ENCODE assay signal across 1 cellular context in the genomic region with DNA sequence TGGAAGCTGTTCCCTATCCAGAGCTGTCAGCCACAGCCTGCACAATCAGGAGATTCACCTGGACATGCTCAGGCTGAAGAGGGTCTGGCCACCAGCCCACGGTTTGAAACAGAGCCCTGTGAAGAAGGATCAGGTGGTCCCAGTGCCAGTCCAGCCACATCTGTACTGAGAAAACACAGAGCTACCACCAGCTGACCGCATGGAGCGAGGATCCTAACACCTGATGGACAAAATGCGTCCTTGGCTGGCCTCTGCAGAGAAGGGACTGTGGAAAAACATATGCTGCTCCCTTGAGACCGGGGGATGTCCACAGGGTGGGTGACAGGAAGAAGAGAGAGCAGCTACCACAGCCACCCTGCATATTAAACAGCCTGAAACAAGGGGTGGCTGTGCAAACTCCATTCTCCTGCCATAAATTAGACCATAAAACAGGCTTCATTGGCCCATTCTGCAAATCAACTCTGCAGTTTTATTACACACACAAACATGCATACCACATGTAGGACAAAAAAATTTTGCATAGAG.
A peak's percentile ranks its signal among the peaks of the same experiment; 100 is the strongest.
TF ChIP-seq lines count a peak whose summit lies in the region.

No MANE protein-coding gene starts in this region.

TF ChIP-seq in GM12878, 131 proteins besides CTCF, POLR2A, EP300 and RAD21 (continued from another document):
- TF ChIP-seq ZNF592 (IDR thresholded peaks at IDR 0.05) (0 out of 2 replicates have a peak, but pooled peaks have one; percentile 8), NKRF (conservative IDR thresholded peaks at IDR 0.05) (no peak), DPF2 (IDR thresholded peaks at IDR 0.05) (peak; percentile 36; the same call in 1 of the 2 replicates), SMC3 (IDR thresholded peaks at IDR 0.05; ENCODE audit: borderline replicate concordance, low read length) (no peak), CREM (IDR thresholded peaks at IDR 0.05; ENCODE audit: low read depth) (0 out of 2 replicates have a peak, but pooled peaks have one; percentile 23), NFIC (IDR thresholded peaks at IDR 0.05; ENCODE audit: low read depth, low read length) (0 out of 2 replicates have a peak, but pooled peaks have one; percentile 13), MEF2B (IDR thresholded peaks at IDR 0.05; ENCODE audit: partially characterized antibody, poor library complexity, severe bottlenecking) (peak; percentile 82)
